ENCODE assay signal across 20 cellular contexts in genomic region chr1:80384037-80384830, GRCh38.
"Had no signal": no experiment of that assay in that cellular context is flagged by ENCODE, and none has a peak within 500 bp of the region (broad histone marks: within the 10 kb centered on the region; RNA-seq: fewer than 3 reads in every experiment).

No MANE protein-coding gene starts in this region.

- DNase-seq: activated CD4-positive, alpha-beta T cell treated with anti-CD3 and anti-CD28 coated beads, Interleukin-2, amount 10 ng/mL, durations not matched to agents 24 days and 14 days; activated CD8-positive, alpha-beta memory T cell treated with anti-CD3 and anti-CD28 coated beads, Interleukin-2, amount 50 U/mL, for 4 hours; activated CD8-positive, alpha-beta T cell treated with anti-CD3 and anti-CD28 coated beads, Interleukin-2, amount 10 ng/mL, durations not matched to agents 7 days and 5 days; activated gamma-delta T cell; activated T-cell treated with anti-CD3 and anti-CD28 coated beads, Interleukin-2, amount 50 U/mL, for 72 hours; amygdala; dorsolateral prefrontal cortex; endodermal cell; erythroblast; hippocampal formation; kidney; nephron progenitor cell; right cardiac atrium; stimulated activated naive CD8-positive, alpha-beta T cell treated with anti-CD3 and anti-CD28 coated beads, Interleukin-15, amount 100 ng/mL, for 72 hours; T-helper 2 cell; testis had no signal

- H3K4me3 Mint-ChIP-seq: activated CD4-positive, alpha-beta T cell treated with anti-CD3 and anti-CD28 coated beads, Interleukin-2, amount 10 ng/mL, durations not matched to agents 24 days and 14 days; activated CD8-positive, alpha-beta T cell treated with anti-CD3 and anti-CD28 coated beads, Interleukin-2, amount 10 ng/mL, durations not matched to agents 7 days and 5 days; activated T-cell treated with anti-CD3 and anti-CD28 coated beads, Interleukin-2, amount 50 U/mL, for 72 hours; endodermal cell; nephron progenitor cell; stimulated activated naive CD8-positive, alpha-beta T cell treated with anti-CD3 and anti-CD28 coated beads, Interleukin-15, amount 100 ng/mL, for 72 hours; WTC11 had no signal

- H3K27ac Mint-ChIP-seq: activated CD4-positive, alpha-beta T cell treated with anti-CD3 and anti-CD28 coated beads, Interleukin-2, amount 10 ng/mL, durations not matched to agents 24 days and 14 days; activated CD8-positive, alpha-beta T cell treated with anti-CD3 and anti-CD28 coated beads, Interleukin-2, amount 10 ng/mL, durations not matched to agents 7 days and 5 days; activated naive CD4-positive, alpha-beta T cell treated with anti-CD3 and anti-CD28 coated beads, Interleukin-2, amount 50 U/mL, for 72 hours; activated T-cell treated with anti-CD3 and anti-CD28 coated beads, Interleukin-2, amount 50 U/mL, for 72 hours; endodermal cell; nephron progenitor cell; stimulated activated naive CD8-positive, alpha-beta T cell treated with anti-CD3 and anti-CD28 coated beads, Interleukin-15, amount 100 ng/mL, for 72 hours; WTC11 had no signal

- H3K36me3 Mint-ChIP-seq: activated naive CD4-positive, alpha-beta T cell treated with anti-CD3 and anti-CD28 coated beads, Interleukin-2, amount 50 U/mL, for 72 hours had no signal

- ATAC-seq: activated CD8-positive, alpha-beta T cell treated with anti-CD3 and anti-CD28 coated beads, Interleukin-2, amount 10 ng/mL, durations not matched to agents 7 days and 5 days; activated naive CD4-positive, alpha-beta T cell treated with anti-CD3 and anti-CD28 coated beads, Interleukin-2, amount 50 U/mL, for 72 hours; activated T-cell treated with anti-CD3 and anti-CD28 coated beads, Interleukin-2, amount 50 U/mL, for 72 hours; right cardiac atrium; stimulated activated naive CD8-positive, alpha-beta T cell treated with anti-CD3 and anti-CD28 coated beads, Interleukin-15, amount 100 ng/mL, for 72 hours; WTC11 had no signal

- H3K27me3 ChIP-seq: dorsolateral prefrontal cortex, testis had no signal

- H3K9me3 ChIP-seq: prostate gland, testis had no signal

- H3K4me1 ChIP-seq: prostate gland, testis had no signal

- H3K4me1 Mint-ChIP-seq: activated CD4-positive, alpha-beta T cell treated with anti-CD3 and anti-CD28 coated beads, Interleukin-2, amount 10 ng/mL, durations not matched to agents 24 days and 14 days; nephron progenitor cell; stimulated activated naive CD8-positive, alpha-beta T cell treated with anti-CD3 and anti-CD28 coated beads, Interleukin-15, amount 100 ng/mL, for 72 hours had no signal

- H3K27me3 Mint-ChIP-seq: activated CD4-positive, alpha-beta T cell treated with anti-CD3 and anti-CD28 coated beads, Interleukin-2, amount 10 ng/mL, durations not matched to agents 24 days and 14 days; stimulated activated naive CD8-positive, alpha-beta T cell treated with anti-CD3 and anti-CD28 coated beads, Interleukin-15, amount 100 ng/mL, for 72 hours had no signal

- H3K36me3 ChIP-seq: prostate gland had no signal

- H3K27ac ChIP-seq: dorsolateral prefrontal cortex, prostate gland, testis had no signal

- H3K4me3 ChIP-seq: dorsolateral prefrontal cortex, prostate gland, smooth muscle cell, testis had no signal
